Comparison of ENCODE assay signal across 14 cellular contexts in the genomic region with DNA sequence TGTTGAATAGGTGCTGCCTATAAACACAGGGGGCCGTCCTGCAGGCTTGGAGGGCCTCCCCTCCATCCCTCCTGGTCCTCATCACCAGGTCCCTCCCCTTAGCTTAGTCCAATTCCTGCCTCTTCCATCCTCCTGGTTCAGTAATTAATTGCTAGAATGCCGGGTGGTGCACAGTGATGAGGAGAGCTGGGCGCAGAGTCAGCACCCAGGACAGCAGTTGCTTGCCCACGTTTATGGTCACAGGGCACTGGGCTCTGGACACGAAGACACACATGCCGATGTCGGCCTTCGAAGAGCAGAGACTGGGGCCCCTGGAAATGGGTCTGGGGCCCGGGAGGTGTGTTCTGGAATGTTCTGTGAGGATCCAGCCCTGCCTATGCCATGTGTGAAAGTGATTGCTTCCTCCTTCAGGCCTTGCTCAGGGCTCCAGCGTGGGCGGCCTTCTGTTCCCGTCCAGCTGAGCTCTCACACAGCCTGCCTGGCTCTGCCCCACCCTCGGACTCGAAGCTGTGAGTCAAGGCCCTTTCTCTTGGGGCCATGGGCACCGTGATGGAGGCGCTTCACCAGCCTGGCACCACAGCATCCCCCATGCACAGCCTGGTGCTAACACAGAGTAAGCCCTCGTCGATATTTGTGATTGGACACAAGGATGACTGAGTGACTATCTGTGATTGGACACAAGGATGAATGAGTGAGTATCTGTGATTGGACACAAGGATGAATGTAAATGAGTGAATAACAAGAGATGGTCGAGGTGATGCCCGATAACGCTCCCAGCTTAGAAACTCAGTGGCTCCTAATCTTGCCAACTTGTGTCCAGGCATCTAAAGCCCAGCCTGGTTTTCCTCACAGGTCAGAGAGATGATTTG.
DNase-seq lines count a peak whose midpoint lies in the region; ATAC-seq and TF ChIP-seq lines count a peak whose summit lies in the region.
"Had no signal": no experiment of that assay in that cellular context is flagged by ENCODE, and none has a peak within 500 bp of the region (broad histone marks: within the 10 kb centered on the region; RNA-seq: fewer than 3 reads in every experiment).

No MANE protein-coding gene starts in this region.

- H3K27me3 ChIP-seq in vagina, result no peaks in the 10 kb centered on the region
- H3K27me3 ChIP-seq in prostate gland (replicated peaks; ENCODE audit: insufficient read depth), result no peaks in the 10 kb centered on the region

- ATAC-seq in left ventricle myocardium superior, result no peak
- no peak for ATAC-seq in GM19035 (IDR thresholded peaks at IDR 0.05; ENCODE audit: unreplicated experiment)

- intact Hi-C loops in cardiac septum (cut with DNase I) (no loop called here), left ventricle myocardium superior (cut with micrococcal nuclease) (no loop called here), posterior vena cava (cut with DNase I) (no loop called here), vagina (cut with DNase I) (no loop called here), prostate gland (cut with DNase I) (no loop called here)

- H3K4me1 ChIP-seq in vagina (no peaks in the 10 kb centered on the region), prostate gland (replicated peaks) (no peaks in the 10 kb centered on the region)
- H3K4me1 ChIP-seq: A549, heart left ventricle had no signal

- TF ChIP-seq CTCF in vagina (IDR thresholded peaks at IDR 0.05) (no peak), prostate gland (IDR thresholded peaks at IDR 0.05) (no peak)

- no peak overlapping the region for H3K27ac ChIP-seq in vagina
- H3K27ac ChIP-seq in prostate gland, result no peak overlapping the region
- H3K27ac ChIP-seq: A549, C4-2B, heart left ventricle had no signal

- 73% methylated on average over 20 of the region's 21 CpGs for whole genome bisulfite sequencing in prostate gland

- H3K36me3 ChIP-seq in vagina (no peaks in the 10 kb centered on the region), prostate gland (no peaks in the 10 kb centered on the region)
- H3K36me3 ChIP-seq: heart left ventricle had no signal

- DNase-seq in cardiac septum (ENCODE audit: low spot score), result peak; percentile 68
- DNase-seq in left ventricle myocardium superior, result no peak
- peak; percentile 38 for DNase-seq in islet precursor cell
- peak; percentile 76 for DNase-seq in posterior vena cava (ENCODE audit: low spot score)
- peak; percentile 69 to 85 for DNase-seq in vagina (ENCODE audit: extremely low spot score in 2 of 2)
- no peak for DNase-seq in prostate gland (ENCODE audit: low spot score)
- no peak for DNase-seq in DMS79 (lab: John Stamatoyannopoulos, UW)
- DNase-seq: activated naive CD4-positive, alpha-beta T cell; IMR-90; MM.1S had no signal

- H3K9me3 ChIP-seq in vagina (no peaks in the 10 kb centered on the region), prostate gland (no peaks in the 10 kb centered on the region)
- H3K9me3 ChIP-seq: A549, heart left ventricle had no signal

- TF ChIP-seq POLR2A in vagina (IDR thresholded peaks at IDR 0.05) (no peak), prostate gland (IDR thresholded peaks at IDR 0.05) (no peak)

- H3K4me3 ChIP-seq in vagina (no peak overlapping the region), prostate gland (no peak overlapping the region)
- H3K4me3 ChIP-seq: A549, heart left ventricle had no signal

Comparison
In these comparisons a context has a peak if more than half of its experiments do, and no peak if none do; other contexts are left out.
1. DNase-seq: peak in cardiac septum (single experiment), islet precursor cell (single experiment), posterior vena cava (single experiment) and vagina (2 of 2); none in left ventricle myocardium superior (single experiment), prostate gland (single experiment) and DMS79 (single experiment).